Comparison of ENCODE assay signal across 17 cellular contexts in genomic region chr1:177975588-177976495, GRCh38. TPM values are rescaled to one million over a fixed set of nuclear protein-coding genes. Genes with fewer than 3 reads are reported as not detected.
DNase-seq lines count a peak whose midpoint lies in the region; ATAC-seq and TF ChIP-seq lines count a peak whose summit lies in the region.
"Had no signal": no experiment of that assay in that cellular context is flagged by ENCODE, and none has a peak within 500 bp of the region (broad histone marks: within the 10 kb centered on the region; RNA-seq: fewer than 3 reads in every experiment).

No MANE protein-coding gene starts in this region.

- peak overlapping the region; percentile 57 for H3K4me2 ChIP-seq in SK-N-SH
- peak overlapping the region; percentile 48 for H3K4me2 ChIP-seq in fibroblast of lung (ENCODE audit: extremely low read depth, insufficient read depth, low read length)

- H3K9me2 ChIP-seq in SK-N-SH: no peaks in the 10 kb centered on the region

- no peak overlapping the region for H3K27ac ChIP-seq in breast epithelium
- peak overlapping the region in 1 of 2 experiments; percentile 55; a peak in 2 of 4 replicates for H3K27ac ChIP-seq in SK-N-SH (ENCODE audit: low read depth in 2 of 2, low read length in 1 of 2)
- peak overlapping the region; percentile 47 for H3K27ac ChIP-seq in fibroblast of lung (ENCODE audit: insufficient read depth, low read length)
- H3K27ac ChIP-seq: coronary artery, HL-60 had no signal

- POLR2A ChIA-PET in MCF 10A (lab: Yijun Ruan, JAX): interaction anchor here (0.5 to 1.2 kb wide), 3 partner anchors 27 to 306 kb away, joined by 3 to 4 read pairs (median 3); no protein-coding TSS in a partner anchor
- POLR2A ChIA-PET in SK-N-SH (lab: Yijun Ruan, JAX): no interaction called here

- H3K9me3 ChIP-seq in breast epithelium (no peaks in the 10 kb centered on the region), SK-N-SH (no peaks in the 10 kb centered on the region), fibroblast of lung (ENCODE audit: control insufficient read depth, insufficient read depth, low read depth, low read length) (no peaks in the 10 kb centered on the region)

- 36% methylated on average over 5 of the region's 5 CpGs for WGBS in SK-N-SH (ENCODE audit: low lambda C conversion rate)

- peak in 1 of 2 experiments; percentile 54; a peak in 1 of 4 replicates for TF ChIP-seq EP300 in SK-N-SH (IDR thresholded peaks at IDR 0.05; ENCODE audit: borderline replicate concordance in 1 of 2, low read depth in 1 of 2, low read length in 1 of 2)

- H3K27ac Mint-ChIP-seq in MCF 10A (ENCODE audit: low read depth, unreplicated experiment): no peak overlapping the region
- H3K27ac Mint-ChIP-seq: mesothelial cell of epicardium had no signal

- no peaks in the 10 kb centered on the region for H3K36me3 ChIP-seq in breast epithelium
- no peaks in the 10 kb centered on the region for H3K36me3 ChIP-seq in SK-N-SH (replicated peaks in 1 of 2; ENCODE audit: control insufficient read depth in 1 of 2, insufficient read depth in 2 of 2, low read length in 1 of 2)
- no peaks in the 10 kb centered on the region for H3K36me3 ChIP-seq in fibroblast of lung (ENCODE audit: control insufficient read depth, insufficient read depth, low read length)

- no peak for TF ChIP-seq RAD21 in SK-N-SH (IDR thresholded peaks at IDR 0.05; ENCODE audit: low read length)

- H3K4me1 Mint-ChIP-seq in MCF 10A (ENCODE audit: insufficient read depth, unreplicated experiment): peaks cover 6% of the 10 kb centered on the region

- BruUV-seq in MCF 10A (replicated peaks; lab: Mats Ljungman, UMichigan): no TSS peak

- no peaks in the 10 kb centered on the region for H3K27me3 Mint-ChIP-seq in MCF 10A (ENCODE audit: insufficient read depth, unreplicated experiment)

- no peaks in the 10 kb centered on the region for H3K9me3 Mint-ChIP-seq in MCF 10A (ENCODE audit: unreplicated experiment)

- CTCF ChIA-PET in MCF 10A (lab: Yijun Ruan, JAX) (interaction anchor here (0.5 to 3.1 kb wide), 8 partner anchors 13 to 357 kb away, joined by 3 to 13 read pairs (median 4); no protein-coding TSS in a partner anchor), SK-N-SH (lab: Yijun Ruan, JAX) (interaction anchor here (0.7 to 1.6 kb wide), 3 partner anchors 13 to 56 kb away, joined by 3 to 4 read pairs (median 3); no protein-coding TSS in a partner anchor)

- TF ChIP-seq CTCF in MCF 10A (IDR thresholded peaks at IDR 0.05; ENCODE audit: unreplicated experiment) (no peak), breast epithelium (IDR thresholded peaks at IDR 0.05) (no peak), SK-N-SH (IDR thresholded peaks at IDR 0.05) (no peak), fibroblast of lung (conservative IDR thresholded peaks at IDR 0.05 in 1 of 2, IDR thresholded peaks at IDR 0.05 in 1 of 2; ENCODE audit: low read depth in 1 of 2, low read length in 2 of 2) (no peak)

- no peaks in the 10 kb centered on the region for H3K27me3 ChIP-seq in breast epithelium
- no peaks in the 10 kb centered on the region for H3K27me3 ChIP-seq in SK-N-SH (ENCODE audit: insufficient read depth)
- H3K27me3 ChIP-seq in fibroblast of lung (ENCODE audit: control insufficient read depth, insufficient read depth, low read length): no peaks in the 10 kb centered on the region

- no peak for TF ChIP-seq POLR2A in breast epithelium (IDR thresholded peaks at IDR 0.05)

- H4K20me1 ChIP-seq in SK-N-SH (ENCODE audit: insufficient read depth) (no peaks in the 10 kb centered on the region), fibroblast of lung (ENCODE audit: control insufficient read depth, extremely low read depth, insufficient read depth, low read length) (no peaks in the 10 kb centered on the region)

- no peak for ATAC-seq in activated CD4-positive, CD25-positive, alpha-beta regulatory T cell treated with anti-CD3 and anti-CD28 coated beads, Interleukin-2, amount 50 U/mL, for 24 hours
- ATAC-seq in HG02884 (IDR thresholded peaks at IDR 0.05; ENCODE audit: unreplicated experiment): no peak

- H3K79me2 ChIP-seq in SK-N-SH (ENCODE audit: insufficient read depth) (no peaks in the 10 kb centered on the region), fibroblast of lung (ENCODE audit: control insufficient read depth, insufficient read depth, low read length) (no peaks in the 10 kb centered on the region)

- H2AFZ ChIP-seq in SK-N-SH (ENCODE audit: low read depth): no peak overlapping the region; the same call in 1 of the 2 replicates
- H2AFZ ChIP-seq in fibroblast of lung (ENCODE audit: low read length): no peak overlapping the region

- peaks cover 14% of the 10 kb centered on the region for H3F3A ChIP-seq in SK-N-SH (replicated peaks; ENCODE audit: insufficient read depth)

- H3K4me3 ChIP-seq in breast epithelium (no peak overlapping the region), SK-N-SH (ENCODE audit: low read depth in 2 of 2, low read length in 1 of 2) (no peak overlapping the region), fibroblast of lung (replicated peaks in 1 of 4; ENCODE audit: control extremely low read depth in 1 of 4, insufficient read depth in 1 of 4, low read depth in 3 of 4, low read length in 4 of 4) (no peak overlapping the region)
- H3K4me3 ChIP-seq: coronary artery had no signal

- intact Hi-C loops in MCF 10A (cut with micrococcal nuclease) (no loop called here), breast epithelium (cut with DNase I; ENCODE audit: low total_unique reads) (no loop called here)

- H3K4me1 ChIP-seq in breast epithelium (no peaks in the 10 kb centered on the region), SK-N-SH (ENCODE audit: control insufficient read depth in 1 of 2, insufficient read depth in 2 of 2, low read depth in 1 of 2, low read length in 1 of 2) (peaks cover 2 to 11% of the 10 kb centered on the region in 2 experiments; a peak in 2 of 4 replicates), fibroblast of lung (ENCODE audit: control insufficient read depth, extremely low read depth, insufficient read depth, low read length) (peaks cover 6% of the 10 kb centered on the region)

- H3K9ac ChIP-seq in SK-N-SH: no peak overlapping the region
- no peak overlapping the region for H3K9ac ChIP-seq in fibroblast of lung (ENCODE audit: insufficient read depth, low read length)

- no peaks in the 10 kb centered on the region for H3K36me3 Mint-ChIP-seq in MCF 10A (ENCODE audit: insufficient read depth, unreplicated experiment)
- H3K36me3 Mint-ChIP-seq: mesothelial cell of epicardium had no signal

- peak; percentile 47 for DNase-seq in MCF 10A (ENCODE audit: unreplicated experiment)
- no peak for DNase-seq in breast epithelium (ENCODE audit: low spot score in 2 of 2)
- no peak for DNase-seq in SK-N-SH
- peak; percentile 53 to 89 for DNase-seq in fibroblast of lung (ENCODE audit: low read depth in 2 of 2)
- DNase-seq in stromal cell of bone marrow (ENCODE audit: low read depth): peak; percentile 73
- no peak for DNase-seq in stimulated activated CD4-positive, alpha-beta T cell treated with anti-CD3 and anti-CD28 coated beads, Interleukin-15, amount 100 ng/mL, for 24 hours
- DNase-seq: activated CD4-positive, alpha-beta T cell treated with anti-CD3 and anti-CD28 coated beads, Interleukin-2, amount 50 U/mL, for 48 hours; activated gamma-delta T cell treated with Interleukin-2 at 50 U/mL for 16 hours; DMS79 treated with DMSO at 0.1 percent for 48 hours; hippocampal formation; NCI-H1436 treated with DMSO at 0.1 percent for 48 hours; T-helper 1 cell had no signal

- H3K4me3 Mint-ChIP-seq in MCF 10A (ENCODE audit: unreplicated experiment): no peak overlapping the region
- H3K4me3 Mint-ChIP-seq: mesothelial cell of epicardium had no signal

TF ChIP-seq in SK-N-SH, 30 proteins besides CTCF, POLR2A, EP300 and RAD21 (continues in another document):
- no peak for TF ChIP-seq MEF2A (IDR thresholded peaks at IDR 0.05; ENCODE audit: borderline replicate concordance, low read depth)
- no peak for TF ChIP-seq TAF1 (IDR thresholded peaks at IDR 0.05; ENCODE audit: borderline replicate concordance, low read depth, low read length)
- TF ChIP-seq IRF3 (IDR thresholded peaks at IDR 0.05; ENCODE audit: low read depth, low read length): no peak
- peak; percentile 36; the same call in 1 of the 2 replicates for TF ChIP-seq FOSL2 (IDR thresholded peaks at IDR 0.05; ENCODE audit: borderline replicate concordance, low read depth)
- TF ChIP-seq, protein P1, sequence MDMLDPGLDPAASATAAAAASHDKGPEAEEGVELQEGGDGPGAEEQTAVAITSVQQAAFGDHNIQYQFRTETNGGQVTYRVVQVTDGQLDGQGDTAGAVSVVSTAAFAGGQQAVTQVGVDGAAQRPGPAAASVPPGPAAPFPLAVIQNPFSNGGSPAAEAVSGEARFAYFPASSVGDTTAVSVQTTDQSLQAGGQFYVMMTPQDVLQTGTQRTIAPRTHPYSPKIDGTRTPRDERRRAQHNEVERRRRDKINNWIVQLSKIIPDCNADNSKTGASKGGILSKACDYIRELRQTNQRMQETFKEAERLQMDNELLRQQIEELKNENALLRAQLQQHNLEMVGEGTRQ (IDR thresholded peaks at IDR 0.05; ENCODE audit: borderline replicate concordance, low read depth, low read length): no peak
- peak; percentile 65 for TF ChIP-seq PBX3 (IDR thresholded peaks at IDR 0.05)
- peak; percentile 64 for TF ChIP-seq TCF12 (IDR thresholded peaks at IDR 0.05)

RNA-seq across cellular contexts. Expression of gene SEC16B, which starts 6.0 kb away (rescaled TPM):
- total RNA-seq in MCF 10A (2022) (not detected in 2 replicates), breast epithelium (1 to 10 TPM; 3.8 to 8.8 (median 4.8) TPM), fibroblast of lung (1.0 and 3.1 TPM in 2 replicates)
- polyA plus RNA-seq in SK-N-SH (2012; rRNA removed) (0.31 and 0.32 TPM in 2 replicates), fibroblast of lung (1.8 and 2.7 TPM in 2 replicates)
- polyA plus RNA-seq in SK-N-SH (2012; cell fraction: cytosol; rRNA removed): 0.18 TPM in 2 replicates
- polyA plus RNA-seq in SK-N-SH (2012; cell fraction: nucleus; rRNA removed): 1.1 and 1.7 TPM in 2 replicates
- 1.7 and 2.2 TPM in 2 replicates for polyA plus RNA-seq in fibroblast of lung (2012)
- 1.7 and 4.1 TPM in 2 replicates for polyA minus RNA-seq in fibroblast of lung (ENCODE audit: low replicate concordance)

Comparison
In these comparisons a context has a peak if more than half of its experiments do, and no peak if none do; other contexts are left out.
1. DNase-seq: peak in MCF 10A (single experiment), fibroblast of lung (2 of 2) and stromal cell of bone marrow (single experiment); none in breast epithelium (0 of 2), SK-N-SH (single experiment) and stimulated activated CD4-positive, alpha-beta T cell treated with anti-CD3 and anti-CD28 coated beads, Interleukin-15, amount 100 ng/mL, for 24 hours (single experiment).